1 cellular context compared by ENCODE assay signal in the genomic region with DNA sequence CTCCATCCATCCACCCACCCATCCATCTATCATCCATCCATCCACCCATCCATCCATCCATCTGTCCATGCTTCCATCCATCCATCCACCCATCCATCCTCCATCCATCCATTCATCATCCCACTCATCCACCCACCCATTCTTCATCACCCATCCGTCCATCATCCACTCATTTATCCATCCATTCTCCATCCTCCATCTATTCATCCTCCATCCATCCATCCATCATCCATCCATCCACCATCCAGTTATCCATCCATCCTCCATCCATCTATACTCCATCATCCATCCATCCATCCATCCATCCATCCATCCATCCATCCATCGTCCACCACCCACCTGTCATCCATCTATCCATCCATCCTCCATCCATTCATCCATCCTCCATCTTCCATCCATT.
TF ChIP-seq lines count a peak whose summit lies in the region.

No MANE protein-coding gene starts in this region.

TF ChIP-seq in IMR-90, 13 proteins besides CTCF, POLR2A, EP300 and RAD21 (continued from another document):
- TF ChIP-seq, protein P1, sequence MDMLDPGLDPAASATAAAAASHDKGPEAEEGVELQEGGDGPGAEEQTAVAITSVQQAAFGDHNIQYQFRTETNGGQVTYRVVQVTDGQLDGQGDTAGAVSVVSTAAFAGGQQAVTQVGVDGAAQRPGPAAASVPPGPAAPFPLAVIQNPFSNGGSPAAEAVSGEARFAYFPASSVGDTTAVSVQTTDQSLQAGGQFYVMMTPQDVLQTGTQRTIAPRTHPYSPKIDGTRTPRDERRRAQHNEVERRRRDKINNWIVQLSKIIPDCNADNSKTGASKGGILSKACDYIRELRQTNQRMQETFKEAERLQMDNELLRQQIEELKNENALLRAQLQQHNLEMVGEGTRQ (IDR thresholded peaks at IDR 0.05; ENCODE audit: low read depth, low read length): no peak
- TF ChIP-seq RCOR1 (IDR thresholded peaks at IDR 0.05; ENCODE audit: insufficient replicate concordance, low read length) (no peak), MAZ (IDR thresholded peaks at IDR 0.05; ENCODE audit: borderline replicate concordance, low read depth, low read length) (no peak), FOS (IDR thresholded peaks at IDR 0.05; ENCODE audit: low read depth, low read length) (no peak), NFE2L2 (IDR thresholded peaks at IDR 0.05; ENCODE audit: low read depth, low read length) (no peak), CHD1 (IDR thresholded peaks at IDR 0.05; ENCODE audit: low read depth, low read length) (no peak), BHLHE40 (IDR thresholded peaks at IDR 0.05; ENCODE audit: low read depth, low read length) (no peak)
